ENCODE assay signal across 13 cellular contexts in the genomic region with DNA sequence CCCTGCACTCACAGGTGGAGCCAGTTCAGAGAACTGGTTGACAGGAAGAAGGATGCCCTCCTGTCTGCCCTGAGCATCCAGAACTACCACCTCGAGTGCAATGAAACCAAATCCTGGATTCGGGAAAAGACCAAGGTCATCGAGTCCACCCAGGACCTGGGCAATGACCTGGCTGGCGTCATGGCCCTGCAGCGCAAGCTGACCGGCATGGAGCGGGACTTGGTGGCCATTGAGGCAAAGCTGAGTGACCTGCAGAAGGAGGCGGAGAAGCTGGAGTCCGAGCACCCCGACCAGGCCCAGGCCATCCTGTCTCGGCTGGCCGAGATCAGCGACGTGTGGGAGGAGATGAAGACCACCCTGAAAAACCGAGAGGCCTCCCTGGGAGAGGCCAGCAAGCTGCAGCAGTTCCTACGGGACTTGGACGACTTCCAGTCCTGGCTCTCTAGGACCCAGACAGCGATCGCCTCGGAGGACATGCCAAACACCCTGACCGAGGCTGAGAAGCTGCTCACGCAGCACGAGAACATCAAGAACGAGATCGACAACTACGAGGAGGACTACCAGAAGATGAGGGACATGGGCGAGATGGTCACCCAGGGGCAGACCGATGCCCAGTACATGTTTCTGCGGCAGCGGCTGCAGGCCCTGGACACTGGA.
DNase-seq lines count a peak whose midpoint lies in the region; ATAC-seq and TF ChIP-seq lines count a peak whose summit lies in the region.
"Had no signal": no experiment of that assay in that cellular context is flagged by ENCODE, and none has a peak within 500 bp of the region (broad histone marks: within the 10 kb centered on the region; RNA-seq: fewer than 3 reads in every experiment).

No MANE protein-coding gene starts in this region.

- ATAC-seq in natural killer cell treated with Interleukin-12 subunit alpha and Interleukin-12 subunit beta and Interleukin-15 and Interleukin-18, amount 100 ng/mL, for 72 hours = no peak
- no peak for ATAC-seq in HG03045 (IDR thresholded peaks at IDR 0.05; ENCODE audit: unreplicated experiment)

- DNase-seq in MCF 10A (ENCODE audit: unreplicated experiment) = no peak
- DNase-seq in breast epithelium (ENCODE audit: low spot score in 2 of 2) = no peak
- no peak for DNase-seq in endothelial cell (ENCODE audit: low spot score)
- DNase-seq in natural killer cell treated with Interleukin-12 subunit alpha and Interleukin-12 subunit beta and Interleukin-15 and Interleukin-18, amount 100 ng/mL, for 72 hours (ENCODE audit: low spot score) = no peak
- no peak for DNase-seq in uterus
- no peak for DNase-seq in GM20000 (ENCODE audit: low spot score)
- no peak for DNase-seq in NOMO-1 treated with DMSO at 0.1 percent for 48 hours (lab: John Stamatoyannopoulos, UW; ENCODE audit: unreplicated experiment)
- DNase-seq: cerebellar nuclear complex, DMS79, SJCRH30 had no signal

- peaks cover 13% of the 10 kb centered on the region for H3K4me1 Mint-ChIP-seq in MCF 10A (ENCODE audit: insufficient read depth, unreplicated experiment)
- peaks cover 60% of the 10 kb centered on the region for H3K4me1 Mint-ChIP-seq in endothelial cell (ENCODE audit: unreplicated experiment)
- peaks cover 0 to 14% of the 10 kb centered on the region in 2 donors for H3K4me1 Mint-ChIP-seq in natural killer cell treated with Interleukin-12 subunit alpha and Interleukin-12 subunit beta and Interleukin-15 and Interleukin-18, amount 100 ng/mL, for 72 hours (ENCODE audit: low read depth in 2 of 2)

- TF ChIP-seq POLR2A in breast epithelium (IDR thresholded peaks at IDR 0.05) (no peak), uterus (IDR thresholded peaks at IDR 0.05) (no peak)

- TSS peak; percentile 60 for BruUV-seq in MCF 10A (replicated peaks; lab: Mats Ljungman, UMichigan)

- H3K36me3 Mint-ChIP-seq in MCF 10A (ENCODE audit: insufficient read depth, unreplicated experiment) = peaks cover 93% of the 10 kb centered on the region
- H3K36me3 Mint-ChIP-seq in endothelial cell (ENCODE audit: low read depth, unreplicated experiment) = peaks cover 78% of the 10 kb centered on the region
- peaks cover 4% of the 10 kb centered on the region for H3K36me3 Mint-ChIP-seq in natural killer cell treated with Interleukin-12 subunit alpha and Interleukin-12 subunit beta and Interleukin-15 and Interleukin-18, amount 100 ng/mL, for 72 hours

- CTCF ChIA-PET in MCF 10A (lab: Yijun Ruan, JAX) = no interaction called here

- H3K36me3 ChIP-seq in breast epithelium (peaks cover 15% of the 10 kb centered on the region), uterus (no peaks in the 10 kb centered on the region)

- intact Hi-C loops in MCF 10A (cut with micrococcal nuclease) (no loop called here), breast epithelium (cut with DNase I; ENCODE audit: low total_unique reads) (no loop called here), uterus (cut with DNase I; ENCODE audit: low total_unique reads) (no loop called here)

- no peak overlapping the region for H3K4me3 ChIP-seq in breast epithelium
- H3K4me3 ChIP-seq in uterus = no peak overlapping the region
- H3K4me3 ChIP-seq: HAP-1, SJCRH30, vagina had no signal

- H3K4me1 ChIP-seq in breast epithelium (no peaks in the 10 kb centered on the region), uterus (peaks cover 0 to 5% of the 10 kb centered on the region in 2 donors)
- H3K4me1 ChIP-seq: SJCRH30 had no signal

- H3K27me3 ChIP-seq in breast epithelium = no peaks in the 10 kb centered on the region
- H3K27me3 ChIP-seq in uterus = no peaks in the 10 kb centered on the region
- H3K27me3 ChIP-seq: SJCRH30, vagina had no signal

- H3K27me3 Mint-ChIP-seq in MCF 10A (ENCODE audit: insufficient read depth, unreplicated experiment) (no peaks in the 10 kb centered on the region), endothelial cell (ENCODE audit: unreplicated experiment) (peaks cover 61% of the 10 kb centered on the region)
- no peaks in the 10 kb centered on the region for H3K27me3 Mint-ChIP-seq in natural killer cell treated with Interleukin-12 subunit alpha and Interleukin-12 subunit beta and Interleukin-15 and Interleukin-18, amount 100 ng/mL, for 72 hours

- H3K4me3 Mint-ChIP-seq in MCF 10A (ENCODE audit: unreplicated experiment) (no peak overlapping the region), endothelial cell (ENCODE audit: unreplicated experiment) (peak overlapping the region; percentile 83)
- no peak overlapping the region for H3K4me3 Mint-ChIP-seq in natural killer cell treated with Interleukin-12 subunit alpha and Interleukin-12 subunit beta and Interleukin-15 and Interleukin-18, amount 100 ng/mL, for 72 hours

- H3K9me3 Mint-ChIP-seq in MCF 10A (ENCODE audit: unreplicated experiment) = no peaks in the 10 kb centered on the region
- no peaks in the 10 kb centered on the region for H3K9me3 Mint-ChIP-seq in endothelial cell (ENCODE audit: unreplicated experiment)
- no peaks in the 10 kb centered on the region for H3K9me3 Mint-ChIP-seq in natural killer cell treated with Interleukin-12 subunit alpha and Interleukin-12 subunit beta and Interleukin-15 and Interleukin-18, amount 100 ng/mL, for 72 hours

- no peak overlapping the region for H3K27ac ChIP-seq in breast epithelium
- peak overlapping the region; percentile 41 to 88 for H3K27ac ChIP-seq in uterus
- H3K27ac ChIP-seq: SJCRH30, vagina had no signal

- TF ChIP-seq CTCF in MCF 10A (IDR thresholded peaks at IDR 0.05; ENCODE audit: unreplicated experiment) = no peak
- no peak for TF ChIP-seq CTCF in breast epithelium (IDR thresholded peaks at IDR 0.05)
- no peak for TF ChIP-seq CTCF in endothelial cell (IDR thresholded peaks at IDR 0.05; ENCODE audit: unreplicated experiment)
- TF ChIP-seq CTCF in uterus (IDR thresholded peaks at IDR 0.05) = no peak
- TF ChIP-seq CTCF in GM20000 (IDR thresholded peaks at IDR 0.05; ENCODE audit: extremely low read depth, missing control alignments) = no peak

- no peaks in the 10 kb centered on the region for H3K9me3 ChIP-seq in breast epithelium
- no peaks in the 10 kb centered on the region for H3K9me3 ChIP-seq in uterus
- H3K9me3 ChIP-seq: HAP-1, SJCRH30, vagina had no signal

- POLR2A ChIA-PET in MCF 10A (lab: Yijun Ruan, JAX) = interaction anchor here (0.8 to 1.7 kb wide), 3 partner anchors 10 to 31 kb away, joined by 3 to 8 read pairs (median 3); no protein-coding TSS in a partner anchor

- H3K27ac Mint-ChIP-seq in MCF 10A (ENCODE audit: low read depth, unreplicated experiment) (no peak overlapping the region), endothelial cell (ENCODE audit: unreplicated experiment) (peak overlapping the region; percentile 83)
- H3K27ac Mint-ChIP-seq in natural killer cell treated with Interleukin-12 subunit alpha and Interleukin-12 subunit beta and Interleukin-15 and Interleukin-18, amount 100 ng/mL, for 72 hours = peak overlapping the region; percentile 20 to 85

Comparison
In these comparisons a context has a peak if more than half of its experiments do, and no peak if none do; other contexts are left out.
1. H3K27ac ChIP-seq: peak in uterus (2 of 2); none in breast epithelium (0 of 2).